In genomic region chr10:69142983-69143382, GRCh38 we compare ENCODE assay signal across 22 cellular contexts.
"Had no signal": no experiment of that assay in that cellular context is flagged by ENCODE, and none has a peak within 500 bp of the region (broad histone marks: within the 10 kb centered on the region; RNA-seq: fewer than 3 reads in every experiment).

No MANE protein-coding gene starts in this region.

- H3K36me3 ChIP-seq: gastrocnemius medialis, thyroid gland had no signal

- DNase-seq: activated CD4-positive, CD25-positive, alpha-beta regulatory T cell treated with anti-CD3 and anti-CD28 coated beads, Interleukin-2, amount 50 U/mL, for 72 hours; activated gamma-delta T cell treated with Interleukin-2 at 50 U/mL for 16 hours; body of pancreas; erythroblast; gastrocnemius medialis; head of caudate nucleus; kidney glomerular epithelial cell; left ventricle myocardium superior; occipital lobe; retina; stimulated activated CD4-positive, alpha-beta T cell treated with anti-CD3 and anti-CD28 coated beads, Interleukin-12 subunit alpha, Interleukin-12 subunit beta, amount 100 ng/mL, for 4 hours; stimulated activated CD4-positive, alpha-beta T cell treated with anti-CD3 and anti-CD28 coated beads, Interleukin-2, amount 100 ng/mL, for 24 hours; stimulated activated naive CD4-positive, alpha-beta T cell treated with Interleukin-2 at 50 U/mL for 16 hours; T-helper 2 cell; thyroid gland had no signal

- H3K27ac Mint-ChIP-seq: activated naive CD8-positive, alpha-beta T cell; activated T-helper 1 cell treated with anti-CD3 and anti-CD28 coated beads, Interleukin-12 subunit alpha, Interleukin-12 subunit beta, Interleukin-2, Interleukin-4 antibody, amounts not matched to agents 30 ng/mL and 10 ng/mL and 1 ng/mL, durations not matched to agents 14 hours and 24 hours and 36 hours; memory B cell; nephron had no signal

- FAIRE-seq: colon, endometrium had no signal

- H3K4me3 Mint-ChIP-seq: activated naive CD8-positive, alpha-beta T cell; activated T-helper 1 cell treated with anti-CD3 and anti-CD28 coated beads, Interleukin-12 subunit alpha, Interleukin-12 subunit beta, Interleukin-2, Interleukin-4 antibody, amounts not matched to agents 30 ng/mL and 10 ng/mL and 1 ng/mL, durations not matched to agents 14 hours and 24 hours and 36 hours; memory B cell; nephron had no signal

- H3K4me3 ChIP-seq: body of pancreas, gastrocnemius medialis, thyroid gland had no signal

- H3K9me3 Mint-ChIP-seq: activated T-helper 1 cell treated with anti-CD3 and anti-CD28 coated beads, Interleukin-12 subunit alpha, Interleukin-12 subunit beta, Interleukin-2, Interleukin-4 antibody, amounts not matched to agents 30 ng/mL and 10 ng/mL and 1 ng/mL, durations not matched to agents 14 hours and 24 hours and 36 hours; memory B cell; nephron had no signal

- H3K27ac ChIP-seq: body of pancreas, gastrocnemius medialis, thyroid gland, VCaP had no signal

- H3K9me3 ChIP-seq: body of pancreas, gastrocnemius medialis, thyroid gland had no signal

- H3K27me3 Mint-ChIP-seq: activated naive CD8-positive, alpha-beta T cell; memory B cell had no signal

- H3K4me1 Mint-ChIP-seq: nephron had no signal

- H3K4me1 ChIP-seq: body of pancreas, gastrocnemius medialis, thyroid gland had no signal

- H3K27me3 ChIP-seq: body of pancreas, gastrocnemius medialis, thyroid gland had no signal

- ATAC-seq: body of pancreas, left ventricle myocardium superior had no signal
